Comparison of ENCODE assay signal across 8 cellular contexts in genomic region chr3:111676177-111677021, GRCh38. TPM values are rescaled to one million over a fixed set of nuclear protein-coding genes. Genes with fewer than 3 reads are reported as not detected.
DNase-seq lines count a peak whose midpoint lies in the region; ATAC-seq and TF ChIP-seq lines count a peak whose summit lies in the region.

No MANE protein-coding gene starts in this region.

- peaks cover 59% of the 10 kb centered on the region for H3K79me2 ChIP-seq in PC-9 (ENCODE audit: low read depth)

- peaks cover 44% of the 10 kb centered on the region for H3K4me1 ChIP-seq in PC-9 (replicated peaks; ENCODE audit: insufficient read depth)
- H3K4me1 ChIP-seq in esophagus squamous epithelium = peaks cover 14 to 38% (median 15%) of the 10 kb centered on the region in 3 donors
- H3K4me1 ChIP-seq in thymus (ENCODE audit: control insufficient read depth, insufficient read depth, low read length) = peaks cover 28% of the 10 kb centered on the region
- peaks cover 0 to 24% (median 7%) of the 10 kb centered on the region in 4 donors for H3K4me1 ChIP-seq in sigmoid colon

- no peak for DNase-seq in activated T-cell treated with anti-CD3 and anti-CD28 coated beads, Interleukin-2, amount 50 U/mL, for 4 hours
- no peak for DNase-seq in activated T-cell treated with anti-CD3 and anti-CD28 coated beads, Interleukin-2, amount 50 U/mL, for 48 hours
- DNase-seq in PC-9 = peak; percentile 92 to 100
- no peak for DNase-seq in esophagus squamous epithelium (lab: John Stamatoyannopoulos, UW)
- no peak for DNase-seq in sigmoid colon
- DNase-seq in medulla oblongata (ENCODE audit: extremely low spot score) = no peak
- no peak for DNase-seq in dedifferentiated amniotic fluid mesenchymal stem cell (ENCODE audit: extremely low spot score)

- TSS peak; percentile 34 for BruUV-seq in PC-9 (replicated peaks; lab: Mats Ljungman, UMichigan)

- POLR2A ChIA-PET in PC-9 (lab: Charles Lee; ENCODE audit: unreplicated experiment) = interaction anchor here (0.5 to 1.0 kb wide), 7 partner anchors 81 to 303 kb away, joined by 3 to 8 read pairs (median 4); partner anchors contain the start of genes ABHD10 and ZBED2

- peaks cover 39% of the 10 kb centered on the region for H3F3A ChIP-seq in PC-9 (ENCODE audit: insufficient read depth, low read depth)

- no peaks in the 10 kb centered on the region for H4K20me1 ChIP-seq in PC-9 (ENCODE audit: insufficient read depth)

- CTCF ChIA-PET in PC-9 (lab: Charles Lee) = interaction anchor here (0.7 to 1.1 kb wide), 2 partner anchors 40 to 99 kb away, joined by 3 read pairs; no protein-coding TSS in a partner anchor

- intact Hi-C loops in PC-9 (cut with micrococcal nuclease; ENCODE audit: unreplicated experiment) (loop anchor here (1.0 to 5.0 kb wide), 8 partner anchors 59 to 604 kb away; partner anchors contain the start of genes NECTIN3 and ZBED2), esophagus squamous epithelium (cut with DNase I) (no loop called here), sigmoid colon (cut with DNase I) (no loop called here)

- no peaks in the 10 kb centered on the region for H3K9me3 Mint-ChIP-seq in activated T-cell treated with anti-CD3 and anti-CD28 coated beads, Interleukin-2, amount 50 U/mL, for 4 hours

- no peaks in the 10 kb centered on the region for H3K27me3 Mint-ChIP-seq in activated T-cell treated with anti-CD3 and anti-CD28 coated beads, Interleukin-2, amount 50 U/mL, for 4 hours (ENCODE audit: low read depth)

- H3K4me1 Mint-ChIP-seq in activated T-cell treated with anti-CD3 and anti-CD28 coated beads, Interleukin-2, amount 50 U/mL, for 4 hours (ENCODE audit: low read depth) = peaks cover 75% of the 10 kb centered on the region

- TF ChIP-seq CTCF in PC-9 (conservative IDR thresholded peaks at IDR 0.05) = no peak
- no peak for TF ChIP-seq CTCF in esophagus squamous epithelium (IDR thresholded peaks at IDR 0.05)
- TF ChIP-seq CTCF in sigmoid colon (IDR thresholded peaks at IDR 0.05) = no peak

- no peaks in the 10 kb centered on the region for H3K9me2 ChIP-seq in PC-9 (ENCODE audit: insufficient read depth)

- H3K36me3 Mint-ChIP-seq in activated T-cell treated with anti-CD3 and anti-CD28 coated beads, Interleukin-2, amount 50 U/mL, for 4 hours (ENCODE audit: insufficient read depth) = peaks cover 5% of the 10 kb centered on the region

- no peak for TF ChIP-seq EP300 in sigmoid colon (IDR thresholded peaks at IDR 0.05)

- H3K27ac ChIP-seq in PC-9 = peak overlapping the region; percentile 83
- H3K27ac ChIP-seq in esophagus squamous epithelium = peak overlapping the region in 3 of 4 donors; percentile 17 to 51 (median 49)
- H3K27ac ChIP-seq in thymus (ENCODE audit: low read depth) = peak overlapping the region; percentile 72
- H3K27ac ChIP-seq in sigmoid colon = no peak overlapping the region

- peak overlapping the region; percentile 92 for H3K4me2 ChIP-seq in PC-9

- ATAC-seq in activated T-cell treated with anti-CD3 and anti-CD28 coated beads, Interleukin-2, amount 50 U/mL, for 4 hours = no peak

- H3K36me3 ChIP-seq in PC-9 (ENCODE audit: low read depth) = peaks cover 4% of the 10 kb centered on the region
- no peaks in the 10 kb centered on the region for H3K36me3 ChIP-seq in esophagus squamous epithelium
- H3K36me3 ChIP-seq in thymus (ENCODE audit: control insufficient read depth, insufficient read depth) = no peaks in the 10 kb centered on the region
- H3K36me3 ChIP-seq in sigmoid colon = no peaks in the 10 kb centered on the region

- peak overlapping the region; percentile 96 for H3K4me3 Mint-ChIP-seq in activated T-cell treated with anti-CD3 and anti-CD28 coated beads, Interleukin-2, amount 50 U/mL, for 4 hours

- TF ChIP-seq POLR2A in esophagus squamous epithelium (IDR thresholded peaks at IDR 0.05) = no peak
- TF ChIP-seq POLR2A in sigmoid colon (IDR thresholded peaks at IDR 0.05) = no peak

- H3K27me3 ChIP-seq in PC-9 (ENCODE audit: insufficient read depth, low read depth) = no peaks in the 10 kb centered on the region
- no peaks in the 10 kb centered on the region for H3K27me3 ChIP-seq in esophagus squamous epithelium
- no peaks in the 10 kb centered on the region for H3K27me3 ChIP-seq in thymus (ENCODE audit: control insufficient read depth, insufficient read depth)
- no peaks in the 10 kb centered on the region for H3K27me3 ChIP-seq in sigmoid colon

- no peaks in the 10 kb centered on the region for H3K9me3 ChIP-seq in PC-9 (ENCODE audit: insufficient read depth, low read depth)
- no peaks in the 10 kb centered on the region for H3K9me3 ChIP-seq in esophagus squamous epithelium
- no peaks in the 10 kb centered on the region for H3K9me3 ChIP-seq in thymus (ENCODE audit: control insufficient read depth)
- no peaks in the 10 kb centered on the region for H3K9me3 ChIP-seq in sigmoid colon

- peak overlapping the region; percentile 12; the same call in 1 of the 2 replicates for H2AFZ ChIP-seq in PC-9

- H3K4me3 ChIP-seq in PC-9 (peak overlapping the region; percentile 62), esophagus squamous epithelium (peak overlapping the region in 1 of 4 donors; percentile 3), thymus (ENCODE audit: low read length) (peak overlapping the region; percentile 73), sigmoid colon (no peak overlapping the region)

- WGBS in esophagus squamous epithelium, 2 donors = 20 to 24% methylated on average over 6 to 7 of the region's 8 CpGs
- WGBS in thymus = 80% methylated on average over 8 of the region's 8 CpGs
- 11 to 42% methylated on average over 8 of the region's 8 CpGs for WGBS in sigmoid colon, 2 donors

RNA-seq across cellular contexts. Expression of gene PLCXD2, which starts 1.9 kb away (rescaled TPM):
- 1 to 10 TPM; 7.4 to 9.7 (median 8.9) TPM for total RNA-seq in activated T-cell treated with anti-CD3 and anti-CD28 coated beads, Interleukin-2, amount 50 U/mL, for 4 hours
- total RNA-seq in PC-9 (2021) = 14.5 and 16.3 TPM in 2 replicates
- 1 to 10 TPM in 3 of 4 donors, under 1 TPM in 1; 0.53 to 3.6 (median 1.5) TPM for total RNA-seq in esophagus squamous epithelium
- 8.3 TPM for polyA plus RNA-seq in thymus
- under 1 TPM; 0.28 to 0.81 (median 0.51) TPM for total RNA-seq in sigmoid colon
- 1 to 10 TPM; 1.8 to 4.8 (median 4.4) TPM for polyA plus RNA-seq in sigmoid colon

Comparison
In these comparisons a context has a peak if more than half of its experiments do, and no peak if none do; other contexts are left out.
1. DNase-seq: peak in PC-9 (2 of 2); none in activated T-cell treated with anti-CD3 and anti-CD28 coated beads, Interleukin-2, amount 50 U/mL, for 4 hours (single experiment), activated T-cell treated with anti-CD3 and anti-CD28 coated beads, Interleukin-2, amount 50 U/mL, for 48 hours (0 of 2), esophagus squamous epithelium (single experiment), sigmoid colon (single experiment), medulla oblongata (single experiment) and dedifferentiated amniotic fluid mesenchymal stem cell (single experiment).
2. H3K27ac ChIP-seq: peak in PC-9 (single experiment), esophagus squamous epithelium (3 of 4) and thymus (single experiment); none in sigmoid colon (0 of 4).
3. H3K4me3 ChIP-seq: peak in PC-9 (single experiment) and thymus (single experiment); none in sigmoid colon (0 of 4).